Comparison of ENCODE assay signal across 11 cellular contexts in genomic region chr2:37775908-37776250, GRCh38.
DNase-seq lines count a peak whose midpoint lies in the region; ATAC-seq, FAIRE-seq and TF ChIP-seq lines count a peak whose summit lies in the region.
"Had no signal": no experiment of that assay in that cellular context is flagged by ENCODE, and none has a peak within 500 bp of the region (broad histone marks: within the 10 kb centered on the region; RNA-seq: fewer than 3 reads in every experiment).

No MANE protein-coding gene starts in this region.

- no peak for TF ChIP-seq CTCF in IMR-90 (conservative IDR thresholded peaks at IDR 0.05; ENCODE audit: low read depth, low read length)
- no peak for TF ChIP-seq CTCF in bronchial epithelial cell (IDR thresholded peaks at IDR 0.05; ENCODE audit: insufficient read depth, low read length, severe bottlenecking)
- no peak for TF ChIP-seq CTCF in thoracic aorta (IDR thresholded peaks at IDR 0.05)

- no peak for FAIRE-seq in bronchial epithelial cell (lab: Jason Lieb, UNC)

- intact Hi-C loops in IMR-90 (cut with micrococcal nuclease), result no loop called here

- peak overlapping the region; percentile 99 for H3K4ac ChIP-seq in IMR-90 (ENCODE audit: low read depth, low read length)

- no peaks in the 10 kb centered on the region for H3K27me3 ChIP-seq in IMR-90 (ENCODE audit: control insufficient read depth, insufficient read depth, low read length)
- no peaks in the 10 kb centered on the region for H3K27me3 ChIP-seq in bronchial epithelial cell (ENCODE audit: control insufficient read depth, insufficient read depth, low read length)
- no peaks in the 10 kb centered on the region for H3K27me3 ChIP-seq in thoracic aorta (replicated peaks; ENCODE audit: insufficient read depth)

- no peak for TF ChIP-seq POLR2A in IMR-90 (IDR thresholded peaks at IDR 0.05; ENCODE audit: low read depth, low read length)

- H3K4me3 ChIP-seq in IMR-90 (ENCODE audit: insufficient read depth, low read depth, low read length) (no peak overlapping the region), bronchial epithelial cell (ENCODE audit: low read depth, low read length) (no peak overlapping the region), thoracic aorta (no peak overlapping the region)

- peak overlapping the region; percentile 99 for H4K91ac ChIP-seq in IMR-90 (ENCODE audit: insufficient read depth, low read depth, low read length)

- H2BK20ac ChIP-seq in IMR-90 (ENCODE audit: low read depth, low read length), result peak overlapping the region; percentile 99

- no peak overlapping the region for H2AFZ ChIP-seq in IMR-90 (replicated peaks; ENCODE audit: low read length, poor library complexity)

- ATAC-seq in IMR-90 (ENCODE audit: low read depth) (peak; percentile 56), thoracic aorta (ENCODE audit: insufficient number of reproducible peaks, low FRiP score, low read depth) (no peak)

- dilution Hi-C loops in IMR-90 (cut with HindIII; ENCODE audit: low sequenced_read_pairs, unreplicated experiment), result no loop called here

- in situ Hi-C loops in IMR-90 (cut with MboI; ENCODE audit: low sequenced_read_pairs), result no loop called here

- DNase-seq in IMR-90, result peak; percentile 84
- peak; percentile 88 for DNase-seq in bronchial epithelial cell (ENCODE audit: low read depth)
- peak; percentile 63 for DNase-seq in left kidney (ENCODE audit: low read depth, low spot score)
- DNase-seq in thoracic aorta (ENCODE audit: low spot score), result no peak
- DNase-seq in GM19238 (ENCODE audit: insufficient read length, low spot score), result no peak
- no peak for DNase-seq in stimulated activated CD8-positive, alpha-beta memory T cell treated with anti-CD3 and anti-CD28 coated beads, Interleukin-4, amount 100 ng/mL, for 48 hours
- DNase-seq in nucleus accumbens (lab: John Stamatoyannopoulos, UW), result no peak
- no peak for DNase-seq in COLO668 (lab: John Stamatoyannopoulos, UW; ENCODE audit: unreplicated experiment)
- DNase-seq: activated gamma-delta T cell, NCI-H524 had no signal

- H2BK120ac ChIP-seq in IMR-90 (ENCODE audit: low read depth, low read length), result peak overlapping the region; percentile 100

- H3K36me3 ChIP-seq in IMR-90 (ENCODE audit: control insufficient read depth, insufficient read depth, low read length) (no peaks in the 10 kb centered on the region), bronchial epithelial cell (ENCODE audit: control insufficient read depth, insufficient read depth, low read length) (no peaks in the 10 kb centered on the region), thoracic aorta (no peaks in the 10 kb centered on the region)

- peak overlapping the region; percentile 74; the same call in 1 of the 2 replicates for H2AK5ac ChIP-seq in IMR-90 (ENCODE audit: low read depth, low read length)

- H3K9me3 ChIP-seq in IMR-90 (ENCODE audit: control insufficient read depth, insufficient read depth, low read length) (no peaks in the 10 kb centered on the region), thoracic aorta (no peaks in the 10 kb centered on the region)

- H2BK5ac ChIP-seq in IMR-90 (ENCODE audit: low read depth, low read length, poor library complexity, severe bottlenecking), result peak overlapping the region; percentile 98

- POLR2A ChIA-PET in IMR-90 (lab: Charles Lee; ENCODE audit: unreplicated experiment), result interaction anchor here (0.6 to 1.5 kb wide), 5 partner anchors 8 to 173 kb away, joined by 3 to 6 read pairs (median 4); no protein-coding TSS in a partner anchor

- H3K27ac ChIP-seq in IMR-90 (ENCODE audit: insufficient read depth, low read length) (peak overlapping the region; percentile 69), thoracic aorta (peak overlapping the region; percentile 68 to 78)
- H3K27ac ChIP-seq: VCaP had no signal

- CTCF ChIA-PET in IMR-90 (lab: Yijun Ruan, JAX), result interaction anchor here (0.7 kb wide), 1 partner anchor 107 kb away, joined by 4 read pairs; no protein-coding TSS in a partner anchor

- peak overlapping the region; percentile 97; the same call in 1 of the 2 replicates for H3K56ac ChIP-seq in IMR-90 (ENCODE audit: extremely low read depth, insufficient read depth, low read length)

- H2BK15ac ChIP-seq in IMR-90 (ENCODE audit: low read depth, low read length), result peak overlapping the region; percentile 80

- peak overlapping the region; percentile 52; the same call in 1 of the 2 replicates for H3K9ac ChIP-seq in IMR-90 (ENCODE audit: low read depth, low read length)

- peak overlapping the region; percentile 66 for H2AK9ac ChIP-seq in IMR-90 (replicated peaks; ENCODE audit: low read depth, low read length, poor library complexity)

- H4K5ac ChIP-seq in IMR-90 (ENCODE audit: low read depth, low read length), result peak overlapping the region; percentile 84; the same call in 1 of the 2 replicates

- peak overlapping the region; percentile 67 to 93 for H4K8ac ChIP-seq in IMR-90 (ENCODE audit: low read depth in 2 of 2, low read length in 2 of 2)

- H3K23ac ChIP-seq in IMR-90 (ENCODE audit: low read depth, low read length), result peak overlapping the region; percentile 98

- no TSS peak for BruUV-seq in IMR-90 (replicated peaks; lab: Mats Ljungman, UMichigan)

- H3K4me2 ChIP-seq in IMR-90 (ENCODE audit: low read depth, low read length), result peak overlapping the region; percentile 50; the same call in 1 of the 2 replicates

- H4K20me1 ChIP-seq in IMR-90 (ENCODE audit: insufficient read depth, low read length), result no peaks in the 10 kb centered on the region

- H3K4me1 ChIP-seq in IMR-90 (ENCODE audit: control insufficient read depth, insufficient read depth, low read length) (peaks cover 64% of the 10 kb centered on the region), thoracic aorta (ENCODE audit: control insufficient read depth in 1 of 2, low read depth in 2 of 2) (peaks cover 9 to 42% of the 10 kb centered on the region in 2 donors)

- WGBS in IMR-90 (ENCODE audit: extremely low coverage in 2 of 2, insufficient read length in 1 of 2), 2 experiments, result no CpG with 5 or more reads among the region's 3 CpGs

- peaks cover 14 to 72% of the 10 kb centered on the region in 2 experiments; a peak in 3 of 4 replicates for H3K79me1 ChIP-seq in IMR-90 (ENCODE audit: low read depth in 1 of 2, low read length in 2 of 2)

- peak; percentile 13; the same call in 1 of the 2 replicates for TF ChIP-seq RAD21 in IMR-90 (IDR thresholded peaks at IDR 0.05; ENCODE audit: low read length)

- H3K18ac ChIP-seq in IMR-90 (ENCODE audit: low read depth, low read length), result peak overlapping the region; percentile 93; the same call in 1 of the 2 replicates

- H3K9me1 ChIP-seq in IMR-90 (ENCODE audit: insufficient read depth, low read length), result peaks cover 58% of the 10 kb centered on the region

- H3K14ac ChIP-seq in IMR-90 (replicated peaks; ENCODE audit: low read depth, low read length), result peak overlapping the region; percentile 56

TF ChIP-seq in IMR-90, 13 proteins besides CTCF, POLR2A, EP300 and RAD21:
- TF ChIP-seq BHLHE40 (IDR thresholded peaks at IDR 0.05; ENCODE audit: low read depth, low read length) (peak; percentile 91), USF2 (IDR thresholded peaks at IDR 0.05; ENCODE audit: low read depth, low read length) (no peak), RCOR1 (IDR thresholded peaks at IDR 0.05; ENCODE audit: insufficient replicate concordance, low read length) (no peak), RFX5 (IDR thresholded peaks at IDR 0.05; ENCODE audit: low read depth, low read length) (no peak), MAZ (IDR thresholded peaks at IDR 0.05; ENCODE audit: borderline replicate concordance, low read depth, low read length) (no peak), CHD1 (IDR thresholded peaks at IDR 0.05; ENCODE audit: low read depth, low read length) (no peak), FOS (IDR thresholded peaks at IDR 0.05; ENCODE audit: low read depth, low read length) (no peak)

Comparison
In these comparisons a context has a peak if more than half of its experiments do, and no peak if none do; other contexts are left out.
1. DNase-seq: peak in IMR-90 (single experiment), bronchial epithelial cell (single experiment) and left kidney (single experiment); none in thoracic aorta (single experiment), GM19238 (single experiment), stimulated activated CD8-positive, alpha-beta memory T cell treated with anti-CD3 and anti-CD28 coated beads, Interleukin-4, amount 100 ng/mL, for 48 hours (single experiment), nucleus accumbens (0 of 56) and COLO668 (single experiment).